20 cellular contexts compared by ENCODE assay signal in the genomic region with DNA sequence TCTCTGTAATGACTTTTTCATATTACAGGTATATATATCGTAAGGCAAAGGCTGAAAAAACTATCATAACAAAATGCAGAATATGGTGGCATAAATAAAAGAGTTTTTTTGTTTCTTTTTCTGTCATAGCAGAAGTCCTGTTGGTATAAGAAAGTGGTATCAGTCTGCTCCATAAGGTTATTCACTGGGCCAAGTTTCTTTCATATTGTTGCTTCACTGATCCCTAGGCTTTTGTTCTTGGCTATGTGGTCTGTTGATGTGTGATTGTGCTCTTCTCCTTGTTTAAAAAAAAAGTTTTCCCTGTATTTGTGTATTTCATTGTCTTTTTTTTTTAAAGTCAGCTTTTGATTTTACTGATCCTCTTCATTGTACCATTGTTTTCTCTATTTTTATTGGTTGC. TPM values are rescaled to one million over a fixed set of nuclear protein-coding genes. Genes with fewer than 3 reads are reported as not detected.
A peak's percentile ranks its signal among the peaks of the same experiment; 100 is the strongest.
DNase-seq lines count a peak whose midpoint lies in the region; ATAC-seq and TF ChIP-seq lines count a peak whose summit lies in the region.
"Had no signal": no experiment of that assay in that cellular context is flagged by ENCODE, and none has a peak within 500 bp of the region (broad histone marks: within the 10 kb centered on the region; RNA-seq: fewer than 3 reads in every experiment).

No MANE protein-coding gene starts in this region.

- peaks cover 26% of the 10 kb centered on the region for H3K36me3 ChIP-seq in BE2C

- no peaks in the 10 kb centered on the region for H3K9me3 ChIP-seq in BE2C
- H3K9me3 ChIP-seq: A549, HAP-1, Peyer's patch had no signal

- no peaks in the 10 kb centered on the region for H3K27me3 ChIP-seq in BE2C
- H3K27me3 ChIP-seq: Peyer's patch had no signal

- intact Hi-C loops in natural killer cell (cut with micrococcal nuclease): no loop called here

- H3K27me3 Mint-ChIP-seq in natural killer cell (ENCODE audit: low read depth in 2 of 2) (no peaks in the 10 kb centered on the region), neural crest cell (ENCODE audit: low read depth) (no peaks in the 10 kb centered on the region)
- no peaks in the 10 kb centered on the region for H3K27me3 Mint-ChIP-seq in natural killer cell treated with Interleukin-12 subunit alpha and Interleukin-12 subunit beta and Interleukin-15 and Interleukin-18, amount 100 ng/mL, for 72 hours
- H3K27me3 Mint-ChIP-seq in central memory CD8-positive, alpha-beta T cell: no peaks in the 10 kb centered on the region
- H3K27me3 Mint-ChIP-seq: B cell; CD4-positive, alpha-beta memory T cell had no signal

- no peaks in the 10 kb centered on the region; the same call in 1 of the 2 replicates for H3K4me1 ChIP-seq in BE2C
- H3K4me1 ChIP-seq: A549, Peyer's patch had no signal

- TF ChIP-seq CTCF in natural killer cell (IDR thresholded peaks at IDR 0.05) (no peak), neural crest cell (conservative IDR thresholded peaks at IDR 0.05) (no peak), BE2C (IDR thresholded peaks at IDR 0.05; ENCODE audit: low read depth, low read length) (no peak)

- no peak for ATAC-seq in natural killer cell
- ATAC-seq in natural killer cell treated with Interleukin-12 subunit alpha and Interleukin-12 subunit beta and Interleukin-15 and Interleukin-18, amount 100 ng/mL, for 72 hours: no peak
- ATAC-seq in central memory CD8-positive, alpha-beta T cell (replicated peaks; ENCODE audit: extremely low read depth, poor library complexity, severe bottlenecking): no peak
- ATAC-seq: A549 had no signal

- H3K27ac Mint-ChIP-seq in natural killer cell (peak overlapping the region; percentile 23 to 39), neural crest cell (ENCODE audit: unreplicated experiment) (peak overlapping the region; percentile 64)
- no peak overlapping the region for H3K27ac Mint-ChIP-seq in natural killer cell treated with Interleukin-12 subunit alpha and Interleukin-12 subunit beta and Interleukin-15 and Interleukin-18, amount 100 ng/mL, for 72 hours
- H3K27ac Mint-ChIP-seq in central memory CD8-positive, alpha-beta T cell (ENCODE audit: low read depth): peak overlapping the region; percentile 54
- H3K27ac Mint-ChIP-seq: B cell had no signal

- no peak for DNase-seq in natural killer cell
- no peak for DNase-seq in natural killer cell treated with Interleukin-12 subunit alpha and Interleukin-12 subunit beta and Interleukin-15 and Interleukin-18, amount 100 ng/mL, for 72 hours (ENCODE audit: low spot score)
- DNase-seq in central memory CD8-positive, alpha-beta T cell (ENCODE audit: low spot score in 2 of 2): no peak
- DNase-seq in neural crest cell (ENCODE audit: low read depth, low spot score): no peak
- DNase-seq in NCI-H1436 treated with DMSO at 0.1 percent for 48 hours (lab: John Stamatoyannopoulos, UW): no peak
- DNase-seq in Kasumi-1 (lab: John Stamatoyannopoulos, UW): no peak
- DNase-seq in BE2C: no peak
- DNase-seq: Calu3; CD4-positive, alpha-beta memory T cell; DMS153; KBM-7; NCI-H1092 treated with DMSO at 0.1 percent for 48 hours; NCI-H2029 treated with DMSO at 0.1 percent for 48 hours; NCI-H226; NCI-H524; NCI-H82; Peyer's patch had no signal

- H3K4me3 Mint-ChIP-seq in natural killer cell (no peak overlapping the region), neural crest cell (no peak overlapping the region)
- H3K4me3 Mint-ChIP-seq in natural killer cell treated with Interleukin-12 subunit alpha and Interleukin-12 subunit beta and Interleukin-15 and Interleukin-18, amount 100 ng/mL, for 72 hours: no peak overlapping the region
- no peak overlapping the region for H3K4me3 Mint-ChIP-seq in central memory CD8-positive, alpha-beta T cell
- H3K4me3 Mint-ChIP-seq: B cell had no signal

- H3K9me3 Mint-ChIP-seq in natural killer cell (no peaks in the 10 kb centered on the region), neural crest cell (peaks cover 3% of the 10 kb centered on the region)
- H3K9me3 Mint-ChIP-seq in natural killer cell treated with Interleukin-12 subunit alpha and Interleukin-12 subunit beta and Interleukin-15 and Interleukin-18, amount 100 ng/mL, for 72 hours: no peaks in the 10 kb centered on the region
- no peaks in the 10 kb centered on the region for H3K9me3 Mint-ChIP-seq in central memory CD8-positive, alpha-beta T cell

- H3K4me1 Mint-ChIP-seq in natural killer cell: peaks cover 36 to 47% of the 10 kb centered on the region in 2 donors
- peaks cover 27 to 28% of the 10 kb centered on the region in 2 donors for H3K4me1 Mint-ChIP-seq in natural killer cell treated with Interleukin-12 subunit alpha and Interleukin-12 subunit beta and Interleukin-15 and Interleukin-18, amount 100 ng/mL, for 72 hours (ENCODE audit: low read depth in 2 of 2)
- peaks cover 41% of the 10 kb centered on the region for H3K4me1 Mint-ChIP-seq in central memory CD8-positive, alpha-beta T cell
- peaks cover 28% of the 10 kb centered on the region for H3K4me1 Mint-ChIP-seq in neural crest cell

- H3K4me3 ChIP-seq in BE2C (ENCODE audit: low read depth, low read length): no peak overlapping the region
- H3K4me3 ChIP-seq: A549, HAP-1, Peyer's patch had no signal

- H3K36me3 Mint-ChIP-seq in natural killer cell (peaks cover 3% of the 10 kb centered on the region), neural crest cell (ENCODE audit: low read depth) (peaks cover 28% of the 10 kb centered on the region)
- H3K36me3 Mint-ChIP-seq in natural killer cell treated with Interleukin-12 subunit alpha and Interleukin-12 subunit beta and Interleukin-15 and Interleukin-18, amount 100 ng/mL, for 72 hours: peaks cover 6% of the 10 kb centered on the region
- peaks cover 18% of the 10 kb centered on the region for H3K36me3 Mint-ChIP-seq in central memory CD8-positive, alpha-beta T cell (ENCODE audit: insufficient read depth)

RNA-seq across cellular contexts. Expression of a gene that starts 26.0 kb away (rescaled TPM):
- total RNA-seq in natural killer cell (10 to 100 TPM; 29.1 to 33.2 (median 33.1) TPM), neural crest cell (75.4 and 75.5 TPM in 2 replicates)
- 10 to 100 TPM; 12.5 to 27.3 TPM for total RNA-seq in natural killer cell treated with Interleukin-12 subunit alpha and Interleukin-12 subunit beta and Interleukin-15 and Interleukin-18, amount 100 ng/mL, for 72 hours
- 12.2 TPM for polyA plus RNA-seq in BE2C (2012; ENCODE audit: insufficient read depth, insufficient read length, low read depth)

Comparison
In these comparisons a context has a peak if more than half of its experiments do, and no peak if none do; other contexts are left out.
1. H3K27ac Mint-ChIP-seq: peak in natural killer cell (2 of 2), central memory CD8-positive, alpha-beta T cell (single experiment) and neural crest cell (single experiment); none in natural killer cell treated with Interleukin-12 subunit alpha and Interleukin-12 subunit beta and Interleukin-15 and Interleukin-18, amount 100 ng/mL, for 72 hours (0 of 2).